In genomic region chr2:36173760-36174362, GRCh38 we compare ENCODE assay signal across 20 cellular contexts.
"Had no signal": no experiment of that assay in that cellular context is flagged by ENCODE, and none has a peak within 500 bp of the region (broad histone marks: within the 10 kb centered on the region; RNA-seq: fewer than 3 reads in every experiment).

No MANE protein-coding gene starts in this region.

- H3K9me3 Mint-ChIP-seq: activated naive CD8-positive, alpha-beta T cell treated with anti-CD3 and anti-CD28 coated beads, Interleukin-2, amount 50 U/mL, for 24 hours; activated T-helper 1 cell treated with anti-CD3 and anti-CD28 coated beads, Interleukin-12 subunit alpha, Interleukin-12 subunit beta, Interleukin-2, Interleukin-4 antibody, amounts not matched to agents 30 ng/mL and 10 ng/mL and 1 ng/mL, durations not matched to agents 14 hours and 24 hours and 36 hours; stimulated activated naive B cell treated with anti-CD40 and anti-IgM and Interleukin-4, amounts not matched to agents 10 μg/mL and 1 μg/mL and 100 μg/mL, for 72 hours had no signal

- H3K4me3 ChIP-seq: cardiac muscle cell, mucosa of descending colon, vagina had no signal

- H3K4me3 Mint-ChIP-seq: activated CD4-positive, alpha-beta T cell treated with anti-CD3 and anti-CD28 coated beads, Interleukin-2, amount 10 ng/mL, durations not matched to agents 24 days and 14 days; activated CD8-positive, alpha-beta T cell treated with anti-CD3 and anti-CD28 coated beads, Interleukin-2, amount 10 ng/mL, durations not matched to agents 7 days and 5 days; activated naive CD8-positive, alpha-beta T cell treated with anti-CD3 and anti-CD28 coated beads, Interleukin-2, amount 50 U/mL, for 24 hours; activated T-helper 1 cell treated with anti-CD3 and anti-CD28 coated beads, Interleukin-12 subunit alpha, Interleukin-12 subunit beta, Interleukin-2, Interleukin-4 antibody, amounts not matched to agents 30 ng/mL and 10 ng/mL and 1 ng/mL, durations not matched to agents 14 hours and 24 hours and 36 hours; stimulated activated naive B cell treated with anti-CD40 and anti-IgM and Interleukin-4, amounts not matched to agents 10 μg/mL and 1 μg/mL and 100 μg/mL, for 72 hours had no signal

- DNase-seq: activated CD4-positive, alpha-beta T cell treated with anti-CD3 and anti-CD28 coated beads, Interleukin-2, amount 10 ng/mL, durations not matched to agents 24 days and 14 days; activated CD8-positive, alpha-beta T cell treated with anti-CD3 and anti-CD28 coated beads, Interleukin-2, amount 10 ng/mL, durations not matched to agents 7 days and 5 days; activated gamma-delta T cell; activated naive CD4-positive, alpha-beta T cell treated with anti-CD3 and anti-CD28 coated beads, Interleukin-2, amount 50 U/mL, for 16 hours; activated naive CD8-positive, alpha-beta T cell treated with anti-CD3 and anti-CD28 coated beads, Interleukin-2, amount 50 U/mL, for 24 hours; cortex of kidney; erythroblast; hippocampal formation; mesenchymal stem cell; mucosa of descending colon; stimulated activated CD4-positive, alpha-beta T cell treated with anti-CD3 and anti-CD28 coated beads, Interleukin-2, amount 100 ng/mL, for 48 hours; stimulated activated CD8-positive, alpha-beta memory T cell treated with anti-CD3 and anti-CD28 coated beads, Interleukin-4, amount 100 ng/mL, for 48 hours; stimulated activated naive B cell treated with anti-CD40 and anti-IgM and Interleukin-4, amounts not matched to agents 10 μg/mL and 1 μg/mL and 100 μg/mL, for 72 hours had no signal

- H3K79me2 ChIP-seq: parathyroid adenoma had no signal

- H3K9me3 ChIP-seq: mucosa of descending colon, vagina had no signal

- H3K36me3 Mint-ChIP-seq: stimulated activated naive B cell treated with anti-CD40 and anti-IgM and Interleukin-4, amounts not matched to agents 10 μg/mL and 1 μg/mL and 100 μg/mL, for 72 hours had no signal

- H2AFZ ChIP-seq: parathyroid adenoma had no signal

- FAIRE-seq: frontal cortex had no signal

- H3K4me1 Mint-ChIP-seq: activated CD4-positive, alpha-beta T cell treated with anti-CD3 and anti-CD28 coated beads, Interleukin-2, amount 10 ng/mL, durations not matched to agents 24 days and 14 days had no signal

- H3K4me1 ChIP-seq: parathyroid adenoma, vagina had no signal

- H3K27me3 ChIP-seq: cardiac muscle cell, vagina had no signal

- H3K27ac ChIP-seq: cardiac muscle cell, parathyroid adenoma, vagina, VCaP had no signal

- ATAC-seq: activated CD4-positive, CD25-positive, alpha-beta regulatory T cell treated with anti-CD3 and anti-CD28 coated beads, Interleukin-2, amount 50 U/mL, for 24 hours; activated CD8-positive, alpha-beta T cell treated with anti-CD3 and anti-CD28 coated beads, Interleukin-2, amount 10 ng/mL, durations not matched to agents 7 days and 5 days; activated naive CD8-positive, alpha-beta T cell treated with anti-CD3 and anti-CD28 coated beads, Interleukin-2, amount 50 U/mL, for 24 hours; mucosa of descending colon; stimulated activated naive B cell treated with anti-CD40 and anti-IgM and Interleukin-4, amounts not matched to agents 10 μg/mL and 1 μg/mL and 100 μg/mL, for 72 hours had no signal

- H3K9ac ChIP-seq: parathyroid adenoma had no signal

- H3K27ac Mint-ChIP-seq: activated CD4-positive, alpha-beta T cell treated with anti-CD3 and anti-CD28 coated beads, Interleukin-2, amount 10 ng/mL, durations not matched to agents 24 days and 14 days; activated CD8-positive, alpha-beta T cell treated with anti-CD3 and anti-CD28 coated beads, Interleukin-2, amount 10 ng/mL, durations not matched to agents 7 days and 5 days; activated naive CD8-positive, alpha-beta T cell treated with anti-CD3 and anti-CD28 coated beads, Interleukin-2, amount 50 U/mL, for 24 hours; activated T-helper 1 cell treated with anti-CD3 and anti-CD28 coated beads, Interleukin-12 subunit alpha, Interleukin-12 subunit beta, Interleukin-2, Interleukin-4 antibody, amounts not matched to agents 30 ng/mL and 10 ng/mL and 1 ng/mL, durations not matched to agents 14 hours and 24 hours and 36 hours; stimulated activated naive B cell treated with anti-CD40 and anti-IgM and Interleukin-4, amounts not matched to agents 10 μg/mL and 1 μg/mL and 100 μg/mL, for 72 hours had no signal

- H3K27me3 Mint-ChIP-seq: activated naive CD8-positive, alpha-beta T cell treated with anti-CD3 and anti-CD28 coated beads, Interleukin-2, amount 50 U/mL, for 24 hours had no signal

- H3K36me3 ChIP-seq: cardiac muscle cell, vagina had no signal
